ENCODE assay signal across 1 cellular context in the genomic region with DNA sequence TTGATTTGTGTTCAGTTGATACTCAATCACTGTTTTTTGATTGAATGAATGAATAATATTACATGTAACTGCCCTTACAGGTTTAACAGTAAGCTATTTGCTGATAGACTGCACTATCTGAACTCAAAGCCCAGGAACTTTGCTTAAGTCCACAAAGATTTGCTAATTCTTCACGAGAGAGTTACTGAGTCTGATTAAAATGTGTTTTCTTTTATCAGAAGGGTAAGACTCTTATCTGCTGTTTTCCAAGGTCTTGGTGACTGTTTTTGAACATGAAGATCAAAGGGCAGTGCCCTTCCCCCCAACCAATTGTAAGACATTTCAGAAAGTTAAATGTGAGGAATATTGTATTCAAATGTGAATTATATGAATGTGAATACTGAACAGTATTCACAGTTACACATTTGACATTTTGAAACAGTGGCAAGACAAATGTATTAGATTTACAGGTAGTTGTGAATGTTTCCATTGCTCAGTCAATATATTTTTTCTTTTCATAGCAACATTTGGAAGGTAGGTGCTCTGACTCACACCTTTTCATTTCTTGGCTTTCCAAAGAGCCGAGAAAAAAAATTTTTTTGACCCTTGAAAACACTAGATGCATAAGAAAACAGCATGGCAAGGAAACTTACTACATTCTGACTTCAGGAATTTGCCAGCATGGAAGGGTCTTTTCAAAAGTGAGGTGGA.
TF ChIP-seq lines count a peak whose summit lies in the region.

No MANE protein-coding gene starts in this region.

TF ChIP-seq in HepG2, 621 proteins besides CTCF, POLR2A, EP300 and RAD21 (continued from another document and continues in another):
- TF ChIP-seq ZHX2 (IDR thresholded peaks at IDR 0.05; ENCODE audit: low read depth) (no peak), ZHX2 (CRISPR knock-in tag; IDR thresholded peaks at IDR 0.05; ENCODE audit: borderline replicate concordance) (no peak), SMARCC2 (IDR thresholded peaks at IDR 0.05) (no peak), ZNF878 (CRISPR knock-in tag; IDR thresholded peaks at IDR 0.05) (no peak), SOX5 (CRISPR knock-in tag; IDR thresholded peaks at IDR 0.05; ENCODE audit: borderline replicate concordance) (peak; percentile 64; the same call in 1 of the 2 replicates), SIN3A (IDR thresholded peaks at IDR 0.05; ENCODE audit: borderline replicate concordance, low read depth, low read length) (no peak), ZNF143 (CRISPR knock-in tag; IDR thresholded peaks at IDR 0.05) (no peak), NCOA2 (CRISPR knock-in tag; IDR thresholded peaks at IDR 0.05) (peak; percentile 93), ZBTB3 (CRISPR knock-in tag; IDR thresholded peaks at IDR 0.05; ENCODE audit: borderline replicate concordance, low read depth) (no peak), ZNF547 (CRISPR knock-in tag; IDR thresholded peaks at IDR 0.05) (no peak), CBX2 (IDR thresholded peaks at IDR 0.05; ENCODE audit: low read depth, low read length) (no peak), CBX2 (CRISPR knock-in tag; IDR thresholded peaks at IDR 0.05; ENCODE audit: low read depth) (no peak), AGO1 (IDR thresholded peaks at IDR 0.05; ENCODE audit: low read depth, low read length, poor library complexity, severe bottlenecking) (no peak), ZNF609 (CRISPR knock-in tag; IDR thresholded peaks at IDR 0.05; ENCODE audit: borderline replicate concordance) (no peak), FOXP4 (CRISPR knock-in tag; IDR thresholded peaks at IDR 0.05) (peak; percentile 61), BRD4 (CRISPR knock-in tag; IDR thresholded peaks at IDR 0.05) (no peak), ZNF660 (CRISPR knock-in tag; IDR thresholded peaks at IDR 0.05; ENCODE audit: borderline replicate concordance, low read depth) (no peak), BRF2 (CRISPR knock-in tag; IDR thresholded peaks at IDR 0.05) (no peak), NR2F2 (IDR thresholded peaks at IDR 0.05; ENCODE audit: borderline replicate concordance, low read depth) (no peak), PITX1 (CRISPR knock-in tag; IDR thresholded peaks at IDR 0.05) (no peak), FOXP1 (IDR thresholded peaks at IDR 0.05) (no peak), FOXP1 (CRISPR knock-in tag; IDR thresholded peaks at IDR 0.05) (peak; percentile 53; the same call in 1 of the 2 replicates), HMGA1 (CRISPR knock-in tag; conservative IDR thresholded peaks at IDR 0.05) (no peak), ZNF841 (CRISPR knock-in tag; IDR thresholded peaks at IDR 0.05; ENCODE audit: borderline replicate concordance) (no peak), SNRNP70 (IDR thresholded peaks at IDR 0.05; ENCODE audit: low read depth, low read length) (no peak), NFE2L1 (CRISPR knock-in tag; IDR thresholded peaks at IDR 0.05; ENCODE audit: borderline replicate concordance) (no peak), DZIP1 (CRISPR knock-in tag; IDR thresholded peaks at IDR 0.05) (no peak), ZNF775 (CRISPR knock-in tag; IDR thresholded peaks at IDR 0.05; ENCODE audit: borderline replicate concordance) (no peak), DNMT3B (CRISPR knock-in tag; conservative IDR thresholded peaks at IDR 0.05) (no peak), U2AF1 (optimal IDR thresholded peaks at IDR 0.05; ENCODE audit: low read depth, low read length) (no peak), GATAD2A (CRISPR knock-in tag; IDR thresholded peaks at IDR 0.05) (peak; percentile 43; the same call in 1 of the 2 replicates), ZNF549 (CRISPR knock-in tag; IDR thresholded peaks at IDR 0.05) (no peak), ZNF264 (CRISPR knock-in tag; IDR thresholded peaks at IDR 0.05) (no peak), PAWR (CRISPR knock-in tag; IDR thresholded peaks at IDR 0.05; ENCODE audit: borderline replicate concordance) (no peak), NR2F1 (CRISPR knock-in tag; IDR thresholded peaks at IDR 0.05) (no peak), SIN3B (IDR thresholded peaks at IDR 0.05; ENCODE audit: low read length) (no peak)
- TF ChIP-seq, protein P1, sequence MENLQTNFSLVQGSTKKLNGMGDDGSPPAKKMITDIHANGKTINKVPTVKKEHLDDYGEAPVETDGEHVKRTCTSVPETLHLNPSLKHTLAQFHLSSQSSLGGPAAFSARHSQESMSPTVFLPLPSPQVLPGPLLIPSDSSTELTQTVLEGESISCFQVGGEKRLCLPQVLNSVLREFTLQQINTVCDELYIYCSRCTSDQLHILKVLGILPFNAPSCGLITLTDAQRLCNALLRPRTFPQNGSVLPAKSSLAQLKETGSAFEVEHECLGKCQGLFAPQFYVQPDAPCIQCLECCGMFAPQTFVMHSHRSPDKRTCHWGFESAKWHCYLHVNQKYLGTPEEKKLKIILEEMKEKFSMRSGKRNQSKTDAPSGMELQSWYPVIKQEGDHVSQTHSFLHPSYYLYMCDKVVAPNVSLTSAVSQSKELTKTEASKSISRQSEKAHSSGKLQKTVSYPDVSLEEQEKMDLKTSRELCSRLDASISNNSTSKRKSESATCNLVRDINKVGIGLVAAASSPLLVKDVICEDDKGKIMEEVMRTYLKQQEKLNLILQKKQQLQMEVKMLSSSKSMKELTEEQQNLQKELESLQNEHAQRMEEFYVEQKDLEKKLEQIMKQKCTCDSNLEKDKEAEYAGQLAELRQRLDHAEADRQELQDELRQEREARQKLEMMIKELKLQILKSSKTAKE (CRISPR knock-in tag; IDR thresholded peaks at IDR 0.05; ENCODE audit: borderline replicate concordance) = no peak
- TF ChIP-seq, protein P2, sequence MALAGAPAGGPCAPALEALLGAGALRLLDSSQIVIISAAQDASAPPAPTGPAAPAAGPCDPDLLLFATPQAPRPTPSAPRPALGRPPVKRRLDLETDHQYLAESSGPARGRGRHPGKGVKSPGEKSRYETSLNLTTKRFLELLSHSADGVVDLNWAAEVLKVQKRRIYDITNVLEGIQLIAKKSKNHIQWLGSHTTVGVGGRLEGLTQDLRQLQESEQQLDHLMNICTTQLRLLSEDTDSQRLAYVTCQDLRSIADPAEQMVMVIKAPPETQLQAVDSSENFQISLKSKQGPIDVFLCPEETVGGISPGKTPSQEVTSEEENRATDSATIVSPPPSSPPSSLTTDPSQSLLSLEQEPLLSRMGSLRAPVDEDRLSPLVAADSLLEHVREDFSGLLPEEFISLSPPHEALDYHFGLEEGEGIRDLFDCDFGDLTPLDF (CRISPR knock-in tag; IDR thresholded peaks at IDR 0.05) = no peak
